ENCODE assay signal across 10 cellular contexts in genomic region chr14:58353516-58354299, GRCh38. TPM values are rescaled to one million over a fixed set of nuclear protein-coding genes. Genes with fewer than 3 reads are reported as not detected.
DNase-seq lines count a peak whose midpoint lies in the region; ATAC-seq, FAIRE-seq and TF ChIP-seq lines count a peak whose summit lies in the region.
"Had no signal": no experiment of that assay in that cellular context is flagged by ENCODE, and none has a peak within 500 bp of the region (broad histone marks: within the 10 kb centered on the region; RNA-seq: fewer than 3 reads in every experiment).

No MANE protein-coding gene starts in this region.

- peaks cover 9% of the 10 kb centered on the region for H3K4me1 Mint-ChIP-seq in MCF 10A (ENCODE audit: insufficient read depth, unreplicated experiment)
- peaks cover 13% of the 10 kb centered on the region for H3K4me1 Mint-ChIP-seq in activated T-helper 17 cell treated with anti-CD3 and anti-CD28 coated beads, Interleukin-2, amount 50 U/mL, for 72 hours

- in situ Hi-C loops in mammary epithelial cell (cut with MboI; ENCODE audit: low sequenced_read_pairs in 2 of 2): loop anchor here (25.0 kb wide), 1 partner anchor 241 kb away; no protein-coding TSS in a partner anchor

- peak; percentile 17 for FAIRE-seq in kidney (lab: Jason Lieb, UNC)

- H4K20me1 ChIP-seq in mammary epithelial cell (ENCODE audit: insufficient read depth, low read length): no peaks in the 10 kb centered on the region

- no peak overlapping the region for H3K9ac ChIP-seq in mammary epithelial cell (ENCODE audit: insufficient read depth, low read length)
- H3K9ac ChIP-seq in kidney (ENCODE audit: low read length in 2 of 2): peak overlapping the region; percentile 22 to 46
- H3K9ac ChIP-seq: KMS-11 had no signal

- TF ChIP-seq POLR2A in upper lobe of left lung (IDR thresholded peaks at IDR 0.05): no peak

- 83% methylated on average over 4 of the region's 4 CpGs for WGBS in mammary epithelial cell (ENCODE audit: low coverage, missing lambda C conversion rate)
- 45 to 49% methylated on average over 4 of the region's 4 CpGs for WGBS in upper lobe of left lung, 2 donors

- no peak for TF ChIP-seq CTCF in MCF 10A (IDR thresholded peaks at IDR 0.05; ENCODE audit: unreplicated experiment)
- no peak for TF ChIP-seq CTCF in mammary epithelial cell (conservative IDR thresholded peaks at IDR 0.05 in 1 of 2, IDR thresholded peaks at IDR 0.05 in 1 of 2; ENCODE audit: extremely low read depth in 1 of 2, insufficient read depth in 1 of 2, low read depth in 1 of 2, low read length in 2 of 2)
- TF ChIP-seq CTCF in kidney (IDR thresholded peaks at IDR 0.05; ENCODE audit: borderline replicate concordance, extremely low read depth, insufficient read depth): no peak
- no peak for TF ChIP-seq CTCF in upper lobe of left lung (IDR thresholded peaks at IDR 0.05)

- H2AFZ ChIP-seq in mammary epithelial cell (ENCODE audit: low read depth, low read length): no peak overlapping the region

- ATAC-seq in activated T-helper 17 cell treated with anti-CD3 and anti-CD28 coated beads, Interleukin-2, amount 50 U/mL, for 72 hours (replicated peaks): peak; percentile 71
- ATAC-seq in upper lobe of left lung (ENCODE audit: low FRiP score in 2 of 2): no peak

- no peaks in the 10 kb centered on the region for H3K79me2 ChIP-seq in mammary epithelial cell (ENCODE audit: insufficient read depth, low read length)

- no peaks in the 10 kb centered on the region for H3K9me3 ChIP-seq in mammary epithelial cell (replicated peaks; ENCODE audit: insufficient read depth, low read length)
- no peaks in the 10 kb centered on the region for H3K9me3 ChIP-seq in kidney (ENCODE audit: control insufficient read depth in 1 of 2, low read length in 2 of 2)
- H3K9me3 ChIP-seq in upper lobe of left lung: no peaks in the 10 kb centered on the region

- no peaks in the 10 kb centered on the region for H3K9me3 Mint-ChIP-seq in MCF 10A (ENCODE audit: unreplicated experiment)
- H3K9me3 Mint-ChIP-seq in activated T-helper 17 cell treated with anti-CD3 and anti-CD28 coated beads, Interleukin-2, amount 50 U/mL, for 72 hours: no peaks in the 10 kb centered on the region

- BruUV-seq in MCF 10A (replicated peaks; lab: Mats Ljungman, UMichigan): no TSS peak
- BruUV-seq in mammary epithelial cell (replicated peaks; lab: Mats Ljungman, UMichigan): no TSS peak

- CTCF ChIA-PET in MCF 10A (lab: Yijun Ruan, JAX) (no interaction called here), mammary epithelial cell (lab: Charles Lee; ENCODE audit: low non-redundant PET) (no interaction called here)

- H3K36me3 ChIP-seq in mammary epithelial cell (ENCODE audit: insufficient read depth, low read length) (peaks cover 9% of the 10 kb centered on the region), kidney (ENCODE audit: control insufficient read depth in 1 of 2, insufficient read depth in 2 of 2, low read length in 2 of 2) (peaks cover 19 to 24% of the 10 kb centered on the region in 2 donors), upper lobe of left lung (peaks cover 6 to 62% (median 19%) of the 10 kb centered on the region in 4 donors)

- POLR2A ChIA-PET in MCF 10A (lab: Yijun Ruan, JAX): interaction anchor here (3.1 kb wide), 1 partner anchor 55 kb away, joined by 17 read pairs; the partner anchor contains the start of gene ARID4A

- no peak overlapping the region for H3K27ac ChIP-seq in mammary epithelial cell (ENCODE audit: insufficient read depth, low read depth, low read length)
- peak overlapping the region in 1 of 2 donors; percentile 30 for H3K27ac ChIP-seq in kidney (ENCODE audit: low read depth in 2 of 2, low read length in 2 of 2)
- H3K27ac ChIP-seq in upper lobe of left lung: peak overlapping the region in 3 of 4 donors; percentile 19 to 66 (median 40)
- H3K27ac ChIP-seq: KMS-11 had no signal

- intact Hi-C loops in MCF 10A (cut with micrococcal nuclease): no loop called here
- intact Hi-C loops in mammary epithelial cell (cut with micrococcal nuclease): no loop called here
- intact Hi-C loops in kidney (cut with DNase I): no loop called here
- intact Hi-C loops in posterior cingulate gyrus (cut with DNase I): no loop called here

- no peak overlapping the region for H3K4me2 ChIP-seq in mammary epithelial cell (ENCODE audit: insufficient read depth, low read depth, low read length)
- H3K4me2 ChIP-seq: KMS-11 had no signal

- H3K27me3 ChIP-seq in mammary epithelial cell (ENCODE audit: insufficient read depth, low read length): no peaks in the 10 kb centered on the region
- no peaks in the 10 kb centered on the region for H3K27me3 ChIP-seq in upper lobe of left lung

- peaks cover 58% of the 10 kb centered on the region for H3K36me3 Mint-ChIP-seq in MCF 10A (ENCODE audit: insufficient read depth, unreplicated experiment)
- peaks cover 87% of the 10 kb centered on the region for H3K36me3 Mint-ChIP-seq in activated T-helper 17 cell treated with anti-CD3 and anti-CD28 coated beads, Interleukin-2, amount 50 U/mL, for 72 hours (ENCODE audit: low read depth)

- H3K4me1 ChIP-seq in mammary epithelial cell (ENCODE audit: insufficient read depth, low read length) (no peaks in the 10 kb centered on the region), kidney (ENCODE audit: control insufficient read depth in 1 of 2, insufficient read depth in 1 of 2, low read depth in 1 of 2, low read length in 2 of 2) (no peaks in the 10 kb centered on the region), upper lobe of left lung (peaks cover 0 to 9% (median 4%) of the 10 kb centered on the region in 4 donors)

- no peak for TF ChIP-seq EP300 in upper lobe of left lung (IDR thresholded peaks at IDR 0.05)

- DNase-seq in MCF 10A (ENCODE audit: unreplicated experiment) (peak; percentile 4), mammary epithelial cell (no peak), kidney (no peak), upper lobe of left lung (no peak), posterior cingulate gyrus (no peak), D341Med (ENCODE audit: low spot score) (no peak), iPS-NIHi11 (ENCODE audit: low spot score) (no peak)

- H3K4me3 ChIP-seq in mammary epithelial cell (replicated peaks in 1 of 3; ENCODE audit: insufficient read depth in 1 of 3, low read depth in 2 of 3, low read length in 3 of 3): no peak overlapping the region
- peak overlapping the region; percentile 16 to 37 for H3K4me3 ChIP-seq in kidney (ENCODE audit: low read length in 2 of 2)
- H3K4me3 ChIP-seq in upper lobe of left lung: peak overlapping the region in 2 of 4 donors; percentile 17 to 20

- peak overlapping the region; percentile 77 for H3K27ac Mint-ChIP-seq in MCF 10A (ENCODE audit: low read depth, unreplicated experiment)
- H3K27ac Mint-ChIP-seq in activated T-helper 17 cell treated with anti-CD3 and anti-CD28 coated beads, Interleukin-2, amount 50 U/mL, for 72 hours: peak overlapping the region; percentile 88

- dilution Hi-C loops in mammary epithelial cell (cut with HindIII; ENCODE audit: low sequenced_read_pairs): no loop called here

- peak overlapping the region; percentile 66 for H3K4me3 Mint-ChIP-seq in MCF 10A (ENCODE audit: unreplicated experiment)
- H3K4me3 Mint-ChIP-seq in activated T-helper 17 cell treated with anti-CD3 and anti-CD28 coated beads, Interleukin-2, amount 50 U/mL, for 72 hours: peak overlapping the region; percentile 84

- H3K27me3 Mint-ChIP-seq in MCF 10A (ENCODE audit: insufficient read depth, unreplicated experiment): no peaks in the 10 kb centered on the region
- no peaks in the 10 kb centered on the region for H3K27me3 Mint-ChIP-seq in activated T-helper 17 cell treated with anti-CD3 and anti-CD28 coated beads, Interleukin-2, amount 50 U/mL, for 72 hours

RNA-seq across cellular contexts. Expression of gene TOMM20L, which starts 42.0 kb away (rescaled TPM):
- not detected in 2 replicates for total RNA-seq in MCF 10A (2022)
- not detected for total RNA-seq in mammary epithelial cell
- not detected for polyA plus RNA-seq in mammary epithelial cell
- polyA minus RNA-seq in mammary epithelial cell: not detected
- not detected for total RNA-seq in activated T-helper 17 cell treated with anti-CD3 and anti-CD28 coated beads, Interleukin-2, amount 50 U/mL, for 72 hours
- total RNA-seq in kidney: not detected
- polyA plus RNA-seq in kidney (ENCODE audit: insufficient read depth, low read depth, low replicate concordance): not detected
- 1 to 10 TPM in 1 of 6 donors, not detected in 5; 1.3 TPM for total RNA-seq in upper lobe of left lung
- total RNA-seq: mucosa of gallbladder had no signal

RNA-seq across cellular contexts. Expression of gene ARID4A, which starts 55.4 kb away (rescaled TPM):
- 18.2 and 19.0 TPM in 2 replicates for total RNA-seq in MCF 10A (2022)
- total RNA-seq in mammary epithelial cell: 10 to 100 TPM in 1 of 2 donors, 1 to 10 TPM in 1; 4.2 to 11.9 TPM
- polyA plus RNA-seq in mammary epithelial cell: 2.5 TPM
- 2.0 TPM for polyA minus RNA-seq in mammary epithelial cell
- total RNA-seq in activated T-helper 17 cell treated with anti-CD3 and anti-CD28 coated beads, Interleukin-2, amount 50 U/mL, for 72 hours: 10 to 100 TPM; 31.2 to 40.8 TPM
- 32.5 TPM for total RNA-seq in kidney
- polyA plus RNA-seq in kidney (ENCODE audit: insufficient read depth, low read depth, low replicate concordance): 3.9 TPM
- total RNA-seq in upper lobe of left lung: 10 to 100 TPM; 18.4 to 96.4 (median 38.7) TPM

Comparison
In these comparisons a context has a peak if more than half of its experiments do, and no peak if none do; other contexts are left out.
1. H3K4me3 ChIP-seq: peak in kidney (2 of 2); none in mammary epithelial cell (0 of 3).